1 cellular context compared by ENCODE assay signal in the genomic region with DNA sequence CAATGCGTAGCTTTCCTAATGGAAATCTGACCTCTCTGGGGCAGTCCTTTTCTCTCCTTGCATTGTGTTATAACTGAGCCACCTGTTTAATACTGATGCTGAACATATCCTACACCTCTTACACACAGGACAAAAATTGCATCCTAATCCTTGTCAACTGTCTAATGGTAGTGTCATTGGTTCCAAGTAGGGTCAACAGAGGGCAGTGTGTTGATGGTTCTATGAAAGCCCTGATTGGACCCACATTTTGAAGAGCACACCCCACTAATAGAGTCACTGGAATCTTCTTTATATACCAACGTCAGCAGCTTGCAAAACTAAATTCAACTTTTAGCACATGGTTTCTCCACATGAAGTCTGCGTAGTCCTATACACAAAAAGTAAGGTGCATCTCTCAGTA.
TF ChIP-seq lines count a peak whose summit lies in the region.

No MANE protein-coding gene starts in this region.

TF ChIP-seq in WTC11, 78 proteins besides CTCF, POLR2A, EP300 and RAD21 (continued from another document):
- TF ChIP-seq, protein P1, sequence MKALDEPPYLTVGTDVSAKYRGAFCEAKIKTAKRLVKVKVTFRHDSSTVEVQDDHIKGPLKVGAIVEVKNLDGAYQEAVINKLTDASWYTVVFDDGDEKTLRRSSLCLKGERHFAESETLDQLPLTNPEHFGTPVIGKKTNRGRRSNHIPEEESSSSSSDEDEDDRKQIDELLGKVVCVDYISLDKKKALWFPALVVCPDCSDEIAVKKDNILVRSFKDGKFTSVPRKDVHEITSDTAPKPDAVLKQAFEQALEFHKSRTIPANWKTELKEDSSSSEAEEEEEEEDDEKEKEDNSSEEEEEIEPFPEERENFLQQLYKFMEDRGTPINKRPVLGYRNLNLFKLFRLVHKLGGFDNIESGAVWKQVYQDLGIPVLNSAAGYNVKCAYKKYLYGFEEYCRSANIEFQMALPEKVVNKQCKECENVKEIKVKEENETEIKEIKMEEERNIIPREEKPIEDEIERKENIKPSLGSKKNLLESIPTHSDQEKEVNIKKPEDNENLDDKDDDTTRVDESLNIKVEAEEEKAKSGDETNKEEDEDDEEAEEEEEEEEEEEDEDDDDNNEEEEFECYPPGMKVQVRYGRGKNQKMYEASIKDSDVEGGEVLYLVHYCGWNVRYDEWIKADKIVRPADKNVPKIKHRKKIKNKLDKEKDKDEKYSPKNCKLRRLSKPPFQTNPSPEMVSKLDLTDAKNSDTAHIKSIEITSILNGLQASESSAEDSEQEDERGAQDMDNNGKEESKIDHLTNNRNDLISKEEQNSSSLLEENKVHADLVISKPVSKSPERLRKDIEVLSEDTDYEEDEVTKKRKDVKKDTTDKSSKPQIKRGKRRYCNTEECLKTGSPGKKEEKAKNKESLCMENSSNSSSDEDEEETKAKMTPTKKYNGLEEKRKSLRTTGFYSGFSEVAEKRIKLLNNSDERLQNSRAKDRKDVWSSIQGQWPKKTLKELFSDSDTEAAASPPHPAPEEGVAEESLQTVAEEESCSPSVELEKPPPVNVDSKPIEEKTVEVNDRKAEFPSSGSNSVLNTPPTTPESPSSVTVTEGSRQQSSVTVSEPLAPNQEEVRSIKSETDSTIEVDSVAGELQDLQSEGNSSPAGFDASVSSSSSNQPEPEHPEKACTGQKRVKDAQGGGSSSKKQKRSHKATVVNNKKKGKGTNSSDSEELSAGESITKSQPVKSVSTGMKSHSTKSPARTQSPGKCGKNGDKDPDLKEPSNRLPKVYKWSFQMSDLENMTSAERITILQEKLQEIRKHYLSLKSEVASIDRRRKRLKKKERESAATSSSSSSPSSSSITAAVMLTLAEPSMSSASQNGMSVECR (CRISPR knock-in tag; IDR thresholded peaks at IDR 0.05; ENCODE audit: borderline replicate concordance), result no peak
